8 cellular contexts compared by ENCODE assay signal in the genomic region with DNA sequence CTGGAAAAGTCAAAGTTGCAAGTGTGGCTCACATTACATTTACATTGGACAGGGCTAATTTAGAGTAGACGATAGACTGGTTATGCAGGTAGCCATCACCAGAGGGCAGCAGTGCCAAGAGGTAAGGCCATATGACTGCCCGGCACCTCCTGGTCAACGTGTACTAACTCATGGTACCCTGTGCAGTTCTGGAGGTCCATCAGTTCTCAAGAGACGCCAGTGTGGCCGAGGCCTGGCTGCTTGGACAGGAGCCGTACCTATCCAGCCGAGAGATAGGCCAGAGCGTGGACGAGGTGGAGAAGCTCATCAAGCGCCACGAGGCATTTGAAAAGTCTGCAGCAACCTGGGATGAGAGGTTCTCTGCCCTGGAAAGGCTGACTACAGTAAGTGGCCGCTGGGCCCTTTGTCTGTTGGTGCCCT.
DNase-seq lines count a peak whose midpoint lies in the region; ATAC-seq and TF ChIP-seq lines count a peak whose summit lies in the region.

No MANE protein-coding gene starts in this region.

- no peak overlapping the region for H3K27ac ChIP-seq in OCI-LY1 (ENCODE audit: low read depth, low read length, poor library complexity, severe bottlenecking)

- peak; percentile 52 for DNase-seq in COLO668 (lab: John Stamatoyannopoulos, UW; ENCODE audit: unreplicated experiment)
- DNase-seq in activated naive CD8-positive, alpha-beta T cell treated with anti-CD3 and anti-CD28 coated beads for 36 hours: no peak
- DNase-seq in iPS DF 19.7 (ENCODE audit: low read depth, low spot score): peak; percentile 7
- peak; percentile 53 to 57 for DNase-seq in stimulated activated CD4-positive, alpha-beta T cell treated with anti-CD3 and anti-CD28 coated beads, Interleukin-2, amount 100 ng/mL, for 24 hours
- DNase-seq in activated T-helper 1 cell treated with anti-CD3 and anti-CD28 coated beads, Interleukin-12 subunit alpha, Interleukin-12 subunit beta, Interleukin-2, Interleukin-4 antibody, amounts not matched to agents 30 ng/mL and 10 ng/mL and 1 ng/mL, durations not matched to agents 14 hours and 24 hours and 36 hours (ENCODE audit: low spot score): no peak
- DNase-seq in NCI-H1105 treated with DMSO at 0.1 percent for 48 hours (lab: John Stamatoyannopoulos, UW): no peak

- H3K4me3 Mint-ChIP-seq in activated naive CD8-positive, alpha-beta T cell treated with anti-CD3 and anti-CD28 coated beads for 36 hours: no peak overlapping the region
- no peak overlapping the region for H3K4me3 Mint-ChIP-seq in activated T-helper 1 cell treated with anti-CD3 and anti-CD28 coated beads, Interleukin-12 subunit alpha, Interleukin-12 subunit beta, Interleukin-2, Interleukin-4 antibody, amounts not matched to agents 30 ng/mL and 10 ng/mL and 1 ng/mL, durations not matched to agents 14 hours and 24 hours and 36 hours

- H3K9me3 Mint-ChIP-seq in activated naive CD8-positive, alpha-beta T cell treated with anti-CD3 and anti-CD28 coated beads for 36 hours: no peaks in the 10 kb centered on the region
- H3K9me3 Mint-ChIP-seq in activated T-helper 1 cell treated with anti-CD3 and anti-CD28 coated beads, Interleukin-12 subunit alpha, Interleukin-12 subunit beta, Interleukin-2, Interleukin-4 antibody, amounts not matched to agents 30 ng/mL and 10 ng/mL and 1 ng/mL, durations not matched to agents 14 hours and 24 hours and 36 hours: no peaks in the 10 kb centered on the region

- intact Hi-C loops in activated T-helper 1 cell treated with anti-CD3 and anti-CD28 coated beads, Interleukin-12 subunit alpha, Interleukin-12 subunit beta, Interleukin-2, Interleukin-4 antibody, amounts not matched to agents 30 ng/mL and 10 ng/mL and 1 ng/mL, durations not matched to agents 14 hours and 24 hours and 36 hours (cut with micrococcal nuclease): loop anchor here (1.0 to 2.0 kb wide), 5 partner anchors 23 to 181 kb away; no protein-coding TSS in a partner anchor

- no peak overlapping the region for H3K4me2 ChIP-seq in OCI-LY1 (ENCODE audit: low read length)

- H3K36me3 Mint-ChIP-seq in activated naive CD8-positive, alpha-beta T cell treated with anti-CD3 and anti-CD28 coated beads for 36 hours: peaks cover 23% of the 10 kb centered on the region
- H3K36me3 Mint-ChIP-seq in activated T-helper 1 cell treated with anti-CD3 and anti-CD28 coated beads, Interleukin-12 subunit alpha, Interleukin-12 subunit beta, Interleukin-2, Interleukin-4 antibody, amounts not matched to agents 30 ng/mL and 10 ng/mL and 1 ng/mL, durations not matched to agents 14 hours and 24 hours and 36 hours (ENCODE audit: low read depth): peaks cover 58% of the 10 kb centered on the region

- no peaks in the 10 kb centered on the region for H3K27me3 Mint-ChIP-seq in activated naive CD8-positive, alpha-beta T cell treated with anti-CD3 and anti-CD28 coated beads for 36 hours
- no peaks in the 10 kb centered on the region for H3K27me3 Mint-ChIP-seq in activated T-helper 1 cell treated with anti-CD3 and anti-CD28 coated beads, Interleukin-12 subunit alpha, Interleukin-12 subunit beta, Interleukin-2, Interleukin-4 antibody, amounts not matched to agents 30 ng/mL and 10 ng/mL and 1 ng/mL, durations not matched to agents 14 hours and 24 hours and 36 hours (ENCODE audit: insufficient read depth)

- ATAC-seq in GM19452 (IDR thresholded peaks at IDR 0.05; ENCODE audit: unreplicated experiment): peak; percentile 65

- H3K4me1 ChIP-seq in OCI-LY1 (ENCODE audit: insufficient read depth, low read length, severe bottlenecking): no peaks in the 10 kb centered on the region

- peaks cover 40% of the 10 kb centered on the region; the same call in 1 of the 2 replicates for H3K36me3 ChIP-seq in OCI-LY1 (ENCODE audit: insufficient read depth, low read length)

- H3K27ac Mint-ChIP-seq in activated naive CD8-positive, alpha-beta T cell treated with anti-CD3 and anti-CD28 coated beads for 36 hours: peak overlapping the region; percentile 40
- H3K27ac Mint-ChIP-seq in activated T-helper 1 cell treated with anti-CD3 and anti-CD28 coated beads, Interleukin-12 subunit alpha, Interleukin-12 subunit beta, Interleukin-2, Interleukin-4 antibody, amounts not matched to agents 30 ng/mL and 10 ng/mL and 1 ng/mL, durations not matched to agents 14 hours and 24 hours and 36 hours: no peak overlapping the region

- no peak overlapping the region for H3K9ac ChIP-seq in OCI-LY1 (ENCODE audit: low read length)

- no peaks in the 10 kb centered on the region for H3K9me2 ChIP-seq in OCI-LY1 (ENCODE audit: low read depth, low read length)

- no peaks in the 10 kb centered on the region for H3K79me2 ChIP-seq in OCI-LY1 (ENCODE audit: insufficient read depth, low read length)

- H3K4me3 ChIP-seq in OCI-LY1 (ENCODE audit: low read depth, low read length, poor library complexity, severe bottlenecking): no peak overlapping the region

- peak; percentile 74 for TF ChIP-seq CTCF in OCI-LY1 (IDR thresholded peaks at IDR 0.05; ENCODE audit: low read length)

- no peaks in the 10 kb centered on the region for H3K9me3 ChIP-seq in OCI-LY1 (ENCODE audit: low read length)

- H3K4me1 Mint-ChIP-seq in activated naive CD8-positive, alpha-beta T cell treated with anti-CD3 and anti-CD28 coated beads for 36 hours: peaks cover 13% of the 10 kb centered on the region
- H3K4me1 Mint-ChIP-seq in activated T-helper 1 cell treated with anti-CD3 and anti-CD28 coated beads, Interleukin-12 subunit alpha, Interleukin-12 subunit beta, Interleukin-2, Interleukin-4 antibody, amounts not matched to agents 30 ng/mL and 10 ng/mL and 1 ng/mL, durations not matched to agents 14 hours and 24 hours and 36 hours (ENCODE audit: low read depth): peaks cover 20% of the 10 kb centered on the region

- H4K20me1 ChIP-seq in OCI-LY1 (ENCODE audit: insufficient read depth, low read length): no peaks in the 10 kb centered on the region

- no peak overlapping the region for H2AFZ ChIP-seq in OCI-LY1 (ENCODE audit: low read length)

- no peaks in the 10 kb centered on the region for H3F3A ChIP-seq in OCI-LY1 (ENCODE audit: insufficient read depth, low read length)

- no peaks in the 10 kb centered on the region for H3K27me3 ChIP-seq in OCI-LY1 (ENCODE audit: insufficient read depth, low read length)

Comparison
In these comparisons a context has a peak if more than half of its experiments do, and no peak if none do; other contexts are left out.
1. DNase-seq: peak in COLO668 (single experiment), iPS DF 19.7 (single experiment) and stimulated activated CD4-positive, alpha-beta T cell treated with anti-CD3 and anti-CD28 coated beads, Interleukin-2, amount 100 ng/mL, for 24 hours (2 of 2); none in activated naive CD8-positive, alpha-beta T cell treated with anti-CD3 and anti-CD28 coated beads for 36 hours (single experiment), activated T-helper 1 cell treated with anti-CD3 and anti-CD28 coated beads, Interleukin-12 subunit alpha, Interleukin-12 subunit beta, Interleukin-2, Interleukin-4 antibody, amounts not matched to agents 30 ng/mL and 10 ng/mL and 1 ng/mL, durations not matched to agents 14 hours and 24 hours and 36 hours (single experiment) and NCI-H1105 treated with DMSO at 0.1 percent for 48 hours (single experiment).